In genomic region chr10:91296471-91296870, GRCh38 we compare ENCODE assay signal across 10 cellular contexts.
DNase-seq lines count a peak whose midpoint lies in the region; ATAC-seq, FAIRE-seq and TF ChIP-seq lines count a peak whose summit lies in the region.
"Had no signal": no experiment of that assay in that cellular context is flagged by ENCODE, and none has a peak within 500 bp of the region (broad histone marks: within the 10 kb centered on the region; RNA-seq: fewer than 3 reads in every experiment).

No MANE protein-coding gene starts in this region.

- FAIRE-seq in A549 (lab: Jason Lieb, UNC): no peak

- no peaks in the 10 kb centered on the region for H3K9me3 ChIP-seq in A549
- H3K9me3 ChIP-seq: esophagus muscularis mucosa had no signal

- CTCF ChIA-PET in A549 (lab: Yijun Ruan, JAX): interaction anchor here (1.0 to 6.8 kb wide), 2 partner anchors 18 to 310 kb away, joined by 3 to 94 read pairs; no protein-coding TSS in a partner anchor

- H3K4me3 ChIP-seq in A549: no peak overlapping the region
- no peak overlapping the region for H3K4me3 ChIP-seq in epithelial cell of esophagus (ENCODE audit: low read length)
- H3K4me3 ChIP-seq: esophagus muscularis mucosa had no signal

- peaks cover 7% of the 10 kb centered on the region; the same call in 1 of the 3 replicates for H3K4me1 ChIP-seq in A549

- ATAC-seq in A549 (peak in 1 of 2 experiments; percentile 44; a peak in 2 of 6 replicates), HG03175 (IDR thresholded peaks at IDR 0.05; ENCODE audit: unreplicated experiment) (no peak)
- ATAC-seq: activated T-helper 17 cell treated with anti-CD3 and anti-CD28 coated beads, Interleukin-2, amount 50 U/mL, for 72 hours had no signal

- H3K4me2 ChIP-seq in A549: no peak overlapping the region

- peak; percentile 52 to 57; a peak in 3 of 5 replicates for TF ChIP-seq RAD21 in A549 (conservative IDR thresholded peaks at IDR 0.05 in 1 of 2, IDR thresholded peaks at IDR 0.05 in 1 of 2)

- WGBS in A549 (ENCODE audit: missing lambda C conversion rate): 24% methylated on average over 2 of the region's 2 CpGs

- POLR2A ChIA-PET in A549 (lab: Yijun Ruan, JAX): no interaction called here

- no peak for TF ChIP-seq EP300 in A549 (IDR thresholded peaks at IDR 0.05)

- DNase-seq in A549 (ENCODE audit: low read depth in 1 of 2, low spot score in 1 of 2) (peak; percentile 25 to 62), NCI-H526 (lab: John Stamatoyannopoulos, UW) (peak; percentile 37 to 38), epithelial cell of esophagus (ENCODE audit: low read depth) (peak; percentile 19), mucosa of gallbladder (ENCODE audit: low spot score) (no peak), hypothalamus (lab: John Stamatoyannopoulos, UW) (no peak), NCI-H2196 (lab: John Stamatoyannopoulos, UW; ENCODE audit: unreplicated experiment) (no peak)

- H3K27ac ChIP-seq in A549: no peak overlapping the region
- H3K27ac ChIP-seq: esophagus muscularis mucosa had no signal

- peak; percentile 37 for TF ChIP-seq CTCF in A549 (IDR thresholded peaks at IDR 0.05)
- TF ChIP-seq CTCF in GM12872 (IDR thresholded peaks at IDR 0.05; ENCODE audit: insufficient read depth, low read depth, low read length): peak; percentile 35; the same call in 1 of the 3 replicates
- peak; percentile 24 for TF ChIP-seq CTCF in epithelial cell of esophagus (IDR thresholded peaks at IDR 0.05; ENCODE audit: insufficient read depth, low read depth, low read length, missing control alignments)

- TF ChIP-seq POLR2A in A549 (IDR thresholded peaks at IDR 0.05; ENCODE audit: low read length): no peak

TF ChIP-seq in A549, 52 proteins besides CTCF, POLR2A, EP300 and RAD21:
- TF ChIP-seq FOXS1 (CRISPR knock-in tag; IDR thresholded peaks at IDR 0.05) (no peak), SMC3 (IDR thresholded peaks at IDR 0.05) (peak; percentile 41; the same call in 2 of the 3 replicates), EHMT2 (IDR thresholded peaks at IDR 0.05; ENCODE audit: low read depth) (no peak), CHD4 (IDR thresholded peaks at IDR 0.05; ENCODE audit: borderline replicate concordance) (no peak), FOSB (CRISPR knock-in tag; IDR thresholded peaks at IDR 0.05) (no peak)

Comparison
In these comparisons a context has a peak if more than half of its experiments do, and no peak if none do; other contexts are left out.
1. DNase-seq: peak in A549 (2 of 2), NCI-H526 (2 of 2) and epithelial cell of esophagus (single experiment); none in mucosa of gallbladder (single experiment), hypothalamus (0 of 51) and NCI-H2196 (single experiment).
2. Peak in every context shown above with its lines, with median percentiles within 50 percentile points of each other: CTCF ChIP-seq.